Comparison of ENCODE assay signal across 8 cellular contexts in the genomic region with DNA sequence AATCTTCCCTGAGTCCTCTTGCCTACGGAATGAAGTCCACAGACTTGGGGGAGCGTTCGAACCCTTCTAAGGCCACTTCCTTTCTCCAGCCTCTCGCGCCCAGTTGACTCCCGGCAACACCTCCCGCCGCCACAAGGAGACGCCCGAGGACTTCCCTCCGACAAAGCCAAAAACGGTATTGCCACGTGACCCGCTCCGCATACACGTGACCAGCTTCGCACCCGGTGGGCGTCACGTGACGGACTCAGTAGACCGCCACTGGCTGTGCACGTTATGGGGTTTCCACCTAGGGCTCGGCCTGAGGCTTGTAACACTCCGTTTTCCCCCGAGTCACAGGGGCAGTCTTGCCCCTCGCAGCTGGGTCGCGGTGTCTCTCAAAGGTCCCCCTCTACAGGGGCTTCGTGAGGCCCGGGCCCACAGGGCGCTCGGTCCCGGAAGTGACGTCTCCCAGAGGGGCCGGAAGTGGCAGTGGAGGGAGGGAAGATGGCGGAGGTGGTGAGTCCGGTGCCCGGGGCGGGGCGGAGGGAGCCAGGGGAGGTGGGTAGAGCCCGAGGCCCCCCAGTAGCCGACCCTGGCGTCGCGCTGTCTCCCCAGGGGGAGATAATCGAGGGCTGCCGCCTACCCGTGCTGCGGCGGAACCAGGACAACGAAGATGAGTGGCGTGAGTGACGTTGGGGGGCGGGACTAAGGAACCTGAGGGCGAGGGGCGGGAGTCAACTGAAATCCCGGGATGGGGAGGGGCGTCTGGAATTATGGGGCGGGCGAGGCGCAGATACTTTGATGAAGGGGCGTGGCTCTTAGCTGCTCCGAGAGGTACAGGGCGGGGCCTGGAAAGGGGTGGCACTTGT. TPM values are rescaled to one million over a fixed set of nuclear protein-coding genes. Genes with fewer than 3 reads are reported as not detected.
DNase-seq lines count a peak whose midpoint lies in the region; ATAC-seq and TF ChIP-seq lines count a peak whose summit lies in the region.

A gene (plus strand): TSS at position 468 of the 848 bp plus-strand sequence. CDS start 16 bp downstream, at position 484.

- H3K27ac ChIP-seq in C4-2B (peak within 1 kb of the TSS; percentile 99), left lung (peak within 1 kb of the TSS; percentile 98 to 100)

- H3K27me3 ChIP-seq in left lung: no peaks in the 10 kb centered on the region

- DNase-seq in NCI-H69 (lab: John Stamatoyannopoulos, UW) (peak; percentile 99), left lung (peak; percentile 99)
- DNase-seq in activated CD4-positive, alpha-beta T cell treated with anti-CD3 and anti-CD28 coated beads, Interleukin-2, amount 50 U/mL, for 1 hour: peak; percentile 96
- peak; percentile 98 to 99 for DNase-seq in stimulated activated CD4-positive, alpha-beta T cell treated with anti-CD3 and anti-CD28 coated beads, Interleukin-2, amount 100 ng/mL, for 48 hours

- H3K4me1 Mint-ChIP-seq in dendritic cell treated with granulocyte-macrophage colony-stimulating factor and Interleukin-4, amounts not matched to agents 40 ng/mL and 50 ng/mL, for 4 days (ENCODE audit: low read depth): peaks cover 52% of the 10 kb centered on the region

- no peaks in the 10 kb centered on the region for H3K9me3 ChIP-seq in left lung

- H3K27ac Mint-ChIP-seq in dendritic cell treated with granulocyte-macrophage colony-stimulating factor and Interleukin-4, amounts not matched to agents 40 ng/mL and 50 ng/mL, for 4 days: peak within 1 kb of the TSS; percentile 99

- peak within 1 kb of the TSS; percentile 54 to 74 for H3K4me3 ChIP-seq in left lung

- peaks cover 9 to 26% of the 10 kb centered on the region in 2 donors for H3K4me1 ChIP-seq in left lung

- H3K36me3 Mint-ChIP-seq in dendritic cell treated with granulocyte-macrophage colony-stimulating factor and Interleukin-4, amounts not matched to agents 40 ng/mL and 50 ng/mL, for 4 days (ENCODE audit: low read depth): peaks cover 53% of the 10 kb centered on the region

- peaks cover 8 to 43% of the 10 kb centered on the region in 2 donors for H3K36me3 ChIP-seq in left lung

- no peaks in the 10 kb centered on the region for H3K9me3 Mint-ChIP-seq in dendritic cell treated with granulocyte-macrophage colony-stimulating factor and Interleukin-4, amounts not matched to agents 40 ng/mL and 50 ng/mL, for 4 days

- ATAC-seq in GM19328 (IDR thresholded peaks at IDR 0.05; ENCODE audit: unreplicated experiment): peak; percentile 87
- peak; percentile 73 for ATAC-seq in HG03520 (IDR thresholded peaks at IDR 0.05; ENCODE audit: unreplicated experiment)
- peak; percentile 89 for ATAC-seq in left lung

- no peaks in the 10 kb centered on the region for H3K27me3 Mint-ChIP-seq in dendritic cell treated with granulocyte-macrophage colony-stimulating factor and Interleukin-4, amounts not matched to agents 40 ng/mL and 50 ng/mL, for 4 days

- peak within 1 kb of the TSS; percentile 87 for H3K4me3 Mint-ChIP-seq in dendritic cell treated with granulocyte-macrophage colony-stimulating factor and Interleukin-4, amounts not matched to agents 40 ng/mL and 50 ng/mL, for 4 days

- peak; percentile 100 for TF ChIP-seq CTCF in C4-2B (conservative IDR thresholded peaks at IDR 0.05)
- TF ChIP-seq CTCF in left lung (IDR thresholded peaks at IDR 0.05): peak; percentile 96

- intact Hi-C loops in dendritic cell treated with granulocyte-macrophage colony-stimulating factor and Interleukin-4, amounts not matched to agents 40 ng/mL and 50 ng/mL, for 4 days (cut with micrococcal nuclease): loop anchor here (1.0 to 5.0 kb wide), 4 partner anchors 8 to 173 kb away; a partner anchor contains a TSS
- intact Hi-C loops in left lung (cut with DNase I): loop anchor here in 1 of 2 donors (10.0 kb wide), 1 partner anchor 113 kb away; no protein-coding TSS in a partner anchor

RNA-seq across cellular contexts. Expression of the gene that starts here (rescaled TPM):
- 10 to 100 TPM; 57.0 to 67.1 TPM for total RNA-seq in left lung

Comparison
In these comparisons a context has a peak if more than half of its experiments do, and no peak if none do; other contexts are left out.
1. Peak in every context shown above with its lines: DNase-seq, ATAC-seq, H3K4me3 ChIP-seq and H3K27ac ChIP-seq.